1 cellular context compared by ENCODE assay signal in the genomic region with DNA sequence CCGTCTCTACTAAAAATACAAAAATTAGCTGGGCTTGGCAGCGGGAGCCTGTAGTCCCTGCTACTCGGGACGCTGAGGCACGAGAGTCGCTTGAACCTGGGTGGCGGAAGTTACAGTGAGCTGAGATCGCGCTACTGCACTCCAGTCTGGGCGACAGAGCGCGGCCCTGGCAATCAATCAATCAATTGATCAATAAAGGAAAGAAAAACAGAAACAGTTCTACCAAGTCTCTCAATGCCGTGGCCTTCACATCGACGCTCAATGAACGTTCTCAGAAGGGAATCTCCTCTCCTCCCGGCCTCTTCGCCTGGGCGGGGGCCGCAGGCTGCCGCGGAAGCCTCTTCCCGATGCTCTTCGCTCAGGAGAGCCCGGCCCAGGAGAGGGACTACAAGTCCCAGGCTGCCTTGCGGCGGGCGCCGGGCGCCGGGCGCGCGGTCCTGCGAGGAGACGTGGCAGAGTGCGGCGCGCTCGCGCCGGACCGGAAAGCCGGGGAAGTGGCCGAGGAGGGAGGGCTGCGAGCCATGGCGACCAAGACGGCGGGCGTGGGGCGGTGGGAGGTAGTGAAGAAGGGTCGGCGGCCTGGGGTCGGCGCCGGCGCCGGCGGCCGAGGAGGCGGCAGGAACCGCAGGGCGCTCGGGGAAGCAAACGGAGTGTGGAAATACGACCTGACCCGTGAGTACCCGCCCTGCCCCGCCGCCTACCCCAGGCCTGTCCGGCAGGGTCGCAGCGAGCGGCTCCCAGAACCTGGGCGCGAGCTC.
TF ChIP-seq lines count a peak whose summit lies in the region.

A gene with protein sequence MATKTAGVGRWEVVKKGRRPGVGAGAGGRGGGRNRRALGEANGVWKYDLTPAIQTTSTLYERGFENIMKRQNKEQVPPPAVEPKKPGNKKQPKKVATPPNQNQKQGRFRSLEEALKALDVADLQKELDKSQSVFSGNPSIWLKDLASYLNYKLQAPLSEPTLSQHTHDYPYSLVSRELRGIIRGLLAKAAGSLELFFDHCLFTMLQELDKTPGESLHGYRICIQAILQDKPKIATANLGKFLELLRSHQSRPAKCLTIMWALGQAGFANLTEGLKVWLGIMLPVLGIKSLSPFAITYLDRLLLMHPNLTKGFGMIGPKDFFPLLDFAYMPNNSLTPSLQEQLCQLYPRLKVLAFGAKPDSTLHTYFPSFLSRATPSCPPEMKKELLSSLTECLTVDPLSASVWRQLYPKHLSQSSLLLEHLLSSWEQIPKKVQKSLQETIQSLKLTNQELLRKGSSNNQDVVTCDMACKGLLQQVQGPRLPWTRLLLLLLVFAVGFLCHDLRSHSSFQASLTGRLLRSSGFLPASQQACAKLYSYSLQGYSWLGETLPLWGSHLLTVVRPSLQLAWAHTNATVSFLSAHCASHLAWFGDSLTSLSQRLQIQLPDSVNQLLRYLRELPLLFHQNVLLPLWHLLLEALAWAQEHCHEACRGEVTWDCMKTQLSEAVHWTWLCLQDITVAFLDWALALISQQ (plus strand): TSS at position 471 of the 758 bp plus-strand sequence. CDS start 51 bp downstream, at position 522.

TF ChIP-seq in HepG2, 621 proteins besides CTCF, POLR2A, EP300 and RAD21 (continued from another document and continues in another):
- TF ChIP-seq MAZ (IDR thresholded peaks at IDR 0.05; ENCODE audit: borderline replicate concordance, low read depth, low read length) (no peak), MAZ (CRISPR knock-in tag; IDR thresholded peaks at IDR 0.05; ENCODE audit: low read depth) (peak; percentile 82), ZNF670 (CRISPR knock-in tag; IDR thresholded peaks at IDR 0.05; ENCODE audit: borderline replicate concordance) (peak; percentile 72), MBD4 (IDR thresholded peaks at IDR 0.05; ENCODE audit: borderline replicate concordance, low read length) (no peak), CBX2 (IDR thresholded peaks at IDR 0.05; ENCODE audit: low read depth, low read length) (no peak), CBX2 (CRISPR knock-in tag; IDR thresholded peaks at IDR 0.05; ENCODE audit: low read depth) (no peak), ZNF510 (CRISPR knock-in tag; IDR thresholded peaks at IDR 0.05; ENCODE audit: low read depth) (no peak; the same call in 1 of the 2 replicates), KDM1A (CRISPR knock-in tag; IDR thresholded peaks at IDR 0.05) (0 out of 2 replicates have a peak, but pooled peaks have one; percentile 6), ZNF577 (CRISPR knock-in tag; IDR thresholded peaks at IDR 0.05; ENCODE audit: borderline replicate concordance, low read depth) (no peak), ZNF660 (CRISPR knock-in tag; IDR thresholded peaks at IDR 0.05; ENCODE audit: borderline replicate concordance, low read depth) (no peak), NONO (IDR thresholded peaks at IDR 0.05) (no peak), NONO (CRISPR knock-in tag; conservative IDR thresholded peaks at IDR 0.05) (peak; percentile 19; the same call in 1 of the 2 replicates), ZNF343 (CRISPR knock-in tag; IDR thresholded peaks at IDR 0.05) (peak; percentile 88), ZNF230 (CRISPR knock-in tag; IDR thresholded peaks at IDR 0.05) (peak; percentile 80), ZNF552 (CRISPR knock-in tag; IDR thresholded peaks at IDR 0.05; ENCODE audit: borderline replicate concordance) (no peak; the same call in 1 of the 2 replicates), NCOA2 (CRISPR knock-in tag; IDR thresholded peaks at IDR 0.05) (no peak), ZNF354B (CRISPR knock-in tag; IDR thresholded peaks at IDR 0.05) (0 out of 2 replicates have a peak, but pooled peaks have one; percentile 0), ZNF546 (CRISPR knock-in tag; conservative IDR thresholded peaks at IDR 0.05) (no peak), SRSF4 (IDR thresholded peaks at IDR 0.05; ENCODE audit: low read depth, low read length, poor library complexity, severe bottlenecking) (no peak), HOXA3 (CRISPR knock-in tag; IDR thresholded peaks at IDR 0.05) (peak; percentile 95), MEF2D (CRISPR knock-in tag; IDR thresholded peaks at IDR 0.05) (no peak), MIXL1 (CRISPR knock-in tag; IDR thresholded peaks at IDR 0.05) (0 out of 2 replicates have a peak, but pooled peaks have one; percentile 12), ZNF547 (CRISPR knock-in tag; IDR thresholded peaks at IDR 0.05) (peak; percentile 89; the same call in 1 of the 2 replicates), ZNF570 (CRISPR knock-in tag; IDR thresholded peaks at IDR 0.05; ENCODE audit: borderline replicate concordance) (no peak), SAP130 (CRISPR knock-in tag; IDR thresholded peaks at IDR 0.05; ENCODE audit: low read depth) (peak; percentile 98), SP2 (CRISPR knock-in tag; IDR thresholded peaks at IDR 0.05) (peak; percentile 49; the same call in 1 of the 2 replicates), ISX (CRISPR knock-in tag; conservative IDR thresholded peaks at IDR 0.05) (0 out of 2 replicates have a peak, but pooled peaks have one; percentile 42)
- TF ChIP-seq, protein P1, sequence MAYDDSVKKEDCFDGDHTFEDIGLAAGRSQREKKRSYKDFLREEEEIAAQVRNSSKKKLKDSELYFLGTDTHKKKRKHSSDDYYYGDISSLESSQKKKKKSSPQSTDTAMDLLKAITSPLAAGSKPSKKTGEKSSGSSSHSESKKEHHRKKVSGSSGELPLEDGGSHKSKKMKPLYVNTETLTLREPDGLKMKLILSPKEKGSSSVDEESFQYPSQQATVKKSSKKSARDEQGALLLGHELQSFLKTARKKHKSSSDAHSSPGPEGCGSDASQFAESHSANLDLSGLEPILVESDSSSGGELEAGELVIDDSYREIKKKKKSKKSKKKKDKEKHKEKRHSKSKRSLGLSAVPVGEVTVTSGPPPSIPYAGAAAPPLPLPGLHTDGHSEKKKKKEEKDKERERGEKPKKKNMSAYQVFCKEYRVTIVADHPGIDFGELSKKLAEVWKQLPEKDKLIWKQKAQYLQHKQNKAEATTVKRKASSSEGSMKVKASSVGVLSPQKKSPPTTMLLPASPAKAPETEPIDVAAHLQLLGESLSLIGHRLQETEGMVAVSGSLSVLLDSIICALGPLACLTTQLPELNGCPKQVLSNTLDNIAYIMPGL (CRISPR knock-in tag; IDR thresholded peaks at IDR 0.05; ENCODE audit: borderline replicate concordance in 1 of 2, low read depth in 1 of 2): peak; percentile 90 to 98
- TF ChIP-seq, protein P2, sequence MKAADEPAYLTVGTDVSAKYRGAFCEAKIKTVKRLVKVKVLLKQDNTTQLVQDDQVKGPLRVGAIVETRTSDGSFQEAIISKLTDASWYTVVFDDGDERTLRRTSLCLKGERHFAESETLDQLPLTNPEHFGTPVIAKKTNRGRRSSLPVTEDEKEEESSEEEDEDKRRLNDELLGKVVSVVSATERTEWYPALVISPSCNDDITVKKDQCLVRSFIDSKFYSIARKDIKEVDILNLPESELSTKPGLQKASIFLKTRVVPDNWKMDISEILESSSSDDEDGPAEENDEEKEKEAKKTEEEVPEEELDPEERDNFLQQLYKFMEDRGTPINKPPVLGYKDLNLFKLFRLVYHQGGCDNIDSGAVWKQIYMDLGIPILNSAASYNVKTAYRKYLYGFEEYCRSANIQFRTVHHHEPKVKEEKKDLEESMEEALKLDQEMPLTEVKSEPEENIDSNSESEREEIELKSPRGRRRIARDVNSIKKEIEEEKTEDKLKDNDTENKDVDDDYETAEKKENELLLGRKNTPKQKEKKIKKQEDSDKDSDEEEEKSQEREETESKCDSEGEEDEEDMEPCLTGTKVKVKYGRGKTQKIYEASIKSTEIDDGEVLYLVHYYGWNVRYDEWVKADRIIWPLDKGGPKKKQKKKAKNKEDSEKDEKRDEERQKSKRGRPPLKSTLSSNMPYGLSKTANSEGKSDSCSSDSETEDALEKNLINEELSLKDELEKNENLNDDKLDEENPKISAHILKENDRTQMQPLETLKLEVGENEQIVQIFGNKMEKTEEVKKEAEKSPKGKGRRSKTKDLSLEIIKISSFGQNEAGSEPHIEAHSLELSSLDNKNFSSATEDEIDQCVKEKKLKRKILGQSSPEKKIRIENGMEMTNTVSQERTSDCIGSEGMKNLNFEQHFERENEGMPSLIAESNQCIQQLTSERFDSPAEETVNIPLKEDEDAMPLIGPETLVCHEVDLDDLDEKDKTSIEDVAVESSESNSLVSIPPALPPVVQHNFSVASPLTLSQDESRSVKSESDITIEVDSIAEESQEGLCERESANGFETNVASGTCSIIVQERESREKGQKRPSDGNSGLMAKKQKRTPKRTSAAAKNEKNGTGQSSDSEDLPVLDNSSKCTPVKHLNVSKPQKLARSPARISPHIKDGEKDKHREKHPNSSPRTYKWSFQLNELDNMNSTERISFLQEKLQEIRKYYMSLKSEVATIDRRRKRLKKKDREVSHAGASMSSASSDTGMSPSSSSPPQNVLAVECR (CRISPR knock-in tag; IDR thresholded peaks at IDR 0.05; ENCODE audit: borderline replicate concordance): peak; percentile 97
- TF ChIP-seq, protein P3, sequence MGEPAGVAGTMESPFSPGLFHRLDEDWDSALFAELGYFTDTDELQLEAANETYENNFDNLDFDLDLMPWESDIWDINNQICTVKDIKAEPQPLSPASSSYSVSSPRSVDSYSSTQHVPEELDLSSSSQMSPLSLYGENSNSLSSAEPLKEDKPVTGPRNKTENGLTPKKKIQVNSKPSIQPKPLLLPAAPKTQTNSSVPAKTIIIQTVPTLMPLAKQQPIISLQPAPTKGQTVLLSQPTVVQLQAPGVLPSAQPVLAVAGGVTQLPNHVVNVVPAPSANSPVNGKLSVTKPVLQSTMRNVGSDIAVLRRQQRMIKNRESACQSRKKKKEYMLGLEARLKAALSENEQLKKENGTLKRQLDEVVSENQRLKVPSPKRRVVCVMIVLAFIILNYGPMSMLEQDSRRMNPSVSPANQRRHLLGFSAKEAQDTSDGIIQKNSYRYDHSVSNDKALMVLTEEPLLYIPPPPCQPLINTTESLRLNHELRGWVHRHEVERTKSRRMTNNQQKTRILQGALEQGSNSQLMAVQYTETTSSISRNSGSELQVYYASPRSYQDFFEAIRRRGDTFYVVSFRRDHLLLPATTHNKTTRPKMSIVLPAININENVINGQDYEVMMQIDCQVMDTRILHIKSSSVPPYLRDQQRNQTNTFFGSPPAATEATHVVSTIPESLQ (CRISPR knock-in tag; conservative IDR thresholded peaks at IDR 0.05): no peak
- TF ChIP-seq, protein P4, sequence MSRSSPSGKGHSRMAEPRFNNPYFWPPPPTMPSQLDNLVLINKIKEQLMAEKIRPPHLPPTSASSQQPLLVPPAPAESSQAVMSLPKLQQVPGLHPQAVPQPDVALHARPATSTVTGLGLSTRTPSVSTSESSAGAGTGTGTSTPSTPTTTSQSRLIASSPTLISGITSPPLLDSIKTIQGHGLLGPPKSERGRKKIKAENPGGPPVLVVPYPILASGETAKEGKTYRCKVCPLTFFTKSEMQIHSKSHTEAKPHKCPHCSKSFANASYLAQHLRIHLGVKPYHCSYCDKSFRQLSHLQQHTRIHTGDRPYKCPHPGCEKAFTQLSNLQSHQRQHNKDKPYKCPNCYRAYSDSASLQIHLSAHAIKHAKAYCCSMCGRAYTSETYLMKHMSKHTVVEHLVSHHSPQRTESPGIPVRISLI (CRISPR knock-in tag; IDR thresholded peaks at IDR 0.05; ENCODE audit: borderline replicate concordance): no peak
- TF ChIP-seq, protein P5, sequence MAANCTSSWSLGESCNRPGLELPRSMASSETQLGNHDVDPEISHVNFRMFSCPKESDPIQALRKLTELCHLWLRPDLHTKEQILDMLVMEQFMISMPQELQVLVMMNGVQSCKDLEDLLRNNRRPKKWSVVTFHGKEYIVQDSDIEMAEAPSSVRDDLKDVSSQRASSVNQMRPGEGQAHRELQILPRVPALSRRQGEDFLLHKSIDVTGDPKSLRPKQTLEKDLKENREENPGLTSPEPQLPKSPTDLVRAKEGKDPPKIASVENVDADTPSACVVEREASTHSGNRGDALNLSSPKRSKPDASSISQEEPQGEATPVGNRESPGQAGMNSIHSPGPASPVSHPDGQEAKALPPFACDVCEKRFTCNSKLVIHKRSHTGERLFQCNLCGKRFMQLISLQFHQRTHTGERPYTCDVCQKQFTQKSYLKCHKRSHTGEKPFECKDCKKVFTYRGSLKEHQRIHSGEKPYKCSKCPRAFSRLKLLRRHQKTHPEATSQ (CRISPR knock-in tag; IDR thresholded peaks at IDR 0.05; ENCODE audit: borderline replicate concordance): peak; percentile 72; the same call in 1 of the 2 replicates
- TF ChIP-seq, protein P6, sequence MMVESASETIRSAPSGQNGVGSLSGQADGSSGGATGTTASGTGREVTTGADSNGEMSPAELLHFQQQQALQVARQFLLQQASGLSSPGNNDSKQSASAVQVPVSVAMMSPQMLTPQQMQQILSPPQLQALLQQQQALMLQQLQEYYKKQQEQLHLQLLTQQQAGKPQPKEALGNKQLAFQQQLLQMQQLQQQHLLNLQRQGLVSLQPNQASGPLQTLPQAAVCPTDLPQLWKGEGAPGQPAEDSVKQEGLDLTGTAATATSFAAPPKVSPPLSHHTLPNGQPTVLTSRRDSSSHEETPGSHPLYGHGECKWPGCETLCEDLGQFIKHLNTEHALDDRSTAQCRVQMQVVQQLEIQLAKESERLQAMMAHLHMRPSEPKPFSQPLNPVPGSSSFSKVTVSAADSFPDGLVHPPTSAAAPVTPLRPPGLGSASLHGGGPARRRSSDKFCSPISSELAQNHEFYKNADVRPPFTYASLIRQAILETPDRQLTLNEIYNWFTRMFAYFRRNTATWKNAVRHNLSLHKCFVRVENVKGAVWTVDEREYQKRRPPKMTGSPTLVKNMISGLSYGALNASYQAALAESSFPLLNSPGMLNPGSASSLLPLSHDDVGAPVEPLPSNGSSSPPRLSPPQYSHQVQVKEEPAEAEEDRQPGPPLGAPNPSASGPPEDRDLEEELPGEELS (CRISPR knock-in tag; IDR thresholded peaks at IDR 0.05): 0 out of 2 replicates have a peak, but pooled peaks have one; percentile 39
- TF ChIP-seq, protein P7, sequence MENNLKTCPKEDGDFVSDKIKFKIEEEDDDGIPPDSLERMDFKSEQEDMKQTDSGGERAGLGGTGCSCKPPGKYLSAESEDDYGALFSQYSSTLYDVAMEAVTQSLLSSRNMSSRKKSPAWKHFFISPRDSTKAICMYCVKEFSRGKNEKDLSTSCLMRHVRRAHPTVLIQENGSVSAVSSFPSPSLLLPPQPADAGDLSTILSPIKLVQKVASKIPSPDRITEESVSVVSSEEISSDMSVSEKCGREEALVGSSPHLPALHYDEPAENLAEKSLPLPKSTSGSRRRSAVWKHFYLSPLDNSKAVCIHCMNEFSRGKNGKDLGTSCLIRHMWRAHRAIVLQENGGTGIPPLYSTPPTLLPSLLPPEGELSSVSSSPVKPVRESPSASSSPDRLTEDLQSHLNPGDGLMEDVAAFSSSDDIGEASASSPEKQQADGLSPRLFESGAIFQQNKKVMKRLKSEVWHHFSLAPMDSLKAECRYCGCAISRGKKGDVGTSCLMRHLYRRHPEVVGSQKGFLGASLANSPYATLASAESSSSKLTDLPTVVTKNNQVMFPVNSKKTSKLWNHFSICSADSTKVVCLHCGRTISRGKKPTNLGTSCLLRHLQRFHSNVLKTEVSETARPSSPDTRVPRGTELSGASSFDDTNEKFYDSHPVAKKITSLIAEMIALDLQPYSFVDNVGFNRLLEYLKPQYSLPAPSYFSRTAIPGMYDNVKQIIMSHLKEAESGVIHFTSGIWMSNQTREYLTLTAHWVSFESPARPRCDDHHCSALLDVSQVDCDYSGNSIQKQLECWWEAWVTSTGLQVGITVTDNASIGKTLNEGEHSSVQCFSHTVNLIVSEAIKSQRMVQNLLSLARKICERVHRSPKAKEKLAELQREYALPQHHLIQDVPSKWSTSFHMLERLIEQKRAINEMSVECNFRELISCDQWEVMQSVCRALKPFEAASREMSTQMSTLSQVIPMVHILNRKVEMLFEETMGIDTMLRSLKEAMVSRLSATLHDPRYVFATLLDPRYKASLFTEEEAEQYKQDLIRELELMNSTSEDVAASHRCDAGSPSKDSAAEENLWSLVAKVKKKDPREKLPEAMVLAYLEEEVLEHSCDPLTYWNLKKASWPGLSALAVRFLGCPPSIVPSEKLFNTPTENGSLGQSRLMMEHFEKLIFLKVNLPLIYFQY (CRISPR knock-in tag; IDR thresholded peaks at IDR 0.05; ENCODE audit: borderline replicate concordance): no peak; the same call in 1 of the 2 replicates
